ENCODE assay signal across 9 cellular contexts in the genomic region with DNA sequence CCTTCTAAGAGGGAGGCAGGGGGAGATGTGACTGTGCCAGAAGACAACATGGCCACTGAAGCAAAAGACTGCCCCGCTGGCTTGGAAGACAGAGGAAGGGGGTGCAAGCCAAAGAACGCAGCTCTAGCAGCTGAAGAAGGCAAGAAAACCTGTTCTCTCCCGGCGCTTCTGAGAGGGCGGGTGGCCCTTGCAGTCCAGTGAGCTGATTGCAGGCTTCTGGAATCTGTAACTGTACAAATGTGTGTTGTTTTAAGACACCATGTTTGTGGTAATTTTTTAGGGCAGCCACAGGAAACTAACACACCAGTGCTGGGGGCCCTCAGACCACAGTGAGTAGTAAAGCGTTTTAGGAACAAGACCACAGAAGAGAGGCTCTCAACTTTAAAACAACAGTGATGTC. TPM values are rescaled to one million over a fixed set of nuclear protein-coding genes. Genes with fewer than 3 reads are reported as not detected.
DNase-seq lines count a peak whose midpoint lies in the region; ATAC-seq and TF ChIP-seq lines count a peak whose summit lies in the region.
"Had no signal": no experiment of that assay in that cellular context is flagged by ENCODE, and none has a peak within 500 bp of the region (broad histone marks: within the 10 kb centered on the region; RNA-seq: fewer than 3 reads in every experiment).

No MANE protein-coding gene starts in this region.

- H3K9ac ChIP-seq in OCI-LY1 (ENCODE audit: low read length), result no peak overlapping the region

- CTCF ChIA-PET in activated CD4-positive, alpha-beta T cell treated with anti-CD3 and anti-CD28 coated beads, Interleukin-2, amount 10 ng/mL, durations not matched to agents 7 days and 5 days (lab: Charles Lee), result interaction anchor here (1.0 to 3.0 kb wide), 6 partner anchors 9 to 89 kb away, joined by 3 to 14 read pairs (median 5); no protein-coding TSS in a partner anchor

- peaks cover 51% of the 10 kb centered on the region for H3K36me3 ChIP-seq in OCI-LY1 (ENCODE audit: insufficient read depth, low read length)

- TF ChIP-seq CTCF in OCI-LY1 (IDR thresholded peaks at IDR 0.05; ENCODE audit: low read length), result no peak

- H3K4me1 ChIP-seq in OCI-LY1 (ENCODE audit: insufficient read depth, low read length, severe bottlenecking), result peaks cover 18% of the 10 kb centered on the region

- no peak overlapping the region for H3K4me2 ChIP-seq in OCI-LY1 (ENCODE audit: low read length)

- H3K9me3 Mint-ChIP-seq in activated CD4-positive, alpha-beta T cell treated with anti-CD3 and anti-CD28 coated beads, Interleukin-2, amount 10 ng/mL, durations not matched to agents 7 days and 5 days, result no peaks in the 10 kb centered on the region
- H3K9me3 Mint-ChIP-seq in stimulated activated naive B cell treated with anti-CD40 and anti-IgM and Interleukin-4, amounts not matched to agents 10 μg/mL and 1 μg/mL and 100 μg/mL, for 72 hours, result no peaks in the 10 kb centered on the region

- peak overlapping the region; percentile 47 for H3K27ac ChIP-seq in OCI-LY1 (ENCODE audit: low read depth, low read length, poor library complexity, severe bottlenecking)
- H3K27ac ChIP-seq: Peyer's patch had no signal

- peak; percentile 7 for ATAC-seq in esophagus mucosa
- peak; percentile 27 to 41 for ATAC-seq in stimulated activated naive B cell treated with anti-CD40 and anti-IgM and Interleukin-4, amounts not matched to agents 10 μg/mL and 1 μg/mL and 100 μg/mL, for 72 hours (replicated peaks)

- H2AFZ ChIP-seq in OCI-LY1 (ENCODE audit: low read length), result no peak overlapping the region

- DNase-seq in activated CD4-positive, alpha-beta T cell treated with anti-CD3 and anti-CD28 coated beads, Interleukin-2, amount 10 ng/mL, durations not matched to agents 7 days and 5 days, result peak; percentile 37
- DNase-seq in activated CD4-positive, alpha-beta T cell treated with anti-CD3 and anti-CD28 coated beads, Interleukin-2, amount 50 U/mL, for 48 hours, result no peak
- no peak for DNase-seq in stimulated activated naive B cell treated with anti-CD40 and anti-IgM and Interleukin-4, amounts not matched to agents 10 μg/mL and 1 μg/mL and 100 μg/mL, for 72 hours
- DNase-seq in RKO (ENCODE audit: low spot score) (no peak), NCI-H1105 treated with DMSO at 0.1 percent for 48 hours (lab: John Stamatoyannopoulos, UW) (no peak), NCI-H526 (lab: John Stamatoyannopoulos, UW) (no peak)

- no peaks in the 10 kb centered on the region for H3K9me3 ChIP-seq in OCI-LY1 (ENCODE audit: low read length)
- H3K9me3 ChIP-seq: Peyer's patch had no signal

- no peak overlapping the region for H3K4me3 Mint-ChIP-seq in activated CD4-positive, alpha-beta T cell treated with anti-CD3 and anti-CD28 coated beads, Interleukin-2, amount 10 ng/mL, durations not matched to agents 7 days and 5 days
- H3K4me3 Mint-ChIP-seq in stimulated activated naive B cell treated with anti-CD40 and anti-IgM and Interleukin-4, amounts not matched to agents 10 μg/mL and 1 μg/mL and 100 μg/mL, for 72 hours, result no peak overlapping the region

- no peaks in the 10 kb centered on the region for H3K79me2 ChIP-seq in OCI-LY1 (ENCODE audit: insufficient read depth, low read length)

- no peaks in the 10 kb centered on the region for H4K20me1 ChIP-seq in OCI-LY1 (ENCODE audit: insufficient read depth, low read length)

- peaks cover 5% of the 10 kb centered on the region for H3F3A ChIP-seq in OCI-LY1 (ENCODE audit: insufficient read depth, low read length)

- no peak overlapping the region for H3K4me3 ChIP-seq in OCI-LY1 (ENCODE audit: low read depth, low read length, poor library complexity, severe bottlenecking)
- H3K4me3 ChIP-seq: Peyer's patch had no signal

- H3K27me3 ChIP-seq in OCI-LY1 (ENCODE audit: insufficient read depth, low read length), result no peaks in the 10 kb centered on the region
- H3K27me3 ChIP-seq: Peyer's patch had no signal

- peaks cover 35% of the 10 kb centered on the region for H3K4me1 Mint-ChIP-seq in activated CD4-positive, alpha-beta T cell treated with anti-CD3 and anti-CD28 coated beads, Interleukin-2, amount 10 ng/mL, durations not matched to agents 7 days and 5 days
- H3K4me1 Mint-ChIP-seq in stimulated activated naive B cell treated with anti-CD40 and anti-IgM and Interleukin-4, amounts not matched to agents 10 μg/mL and 1 μg/mL and 100 μg/mL, for 72 hours, result peaks cover 13 to 45% of the 10 kb centered on the region in 2 donors

- H3K9me2 ChIP-seq in OCI-LY1 (ENCODE audit: low read depth, low read length), result no peaks in the 10 kb centered on the region

- H3K27ac Mint-ChIP-seq in activated CD4-positive, alpha-beta T cell treated with anti-CD3 and anti-CD28 coated beads, Interleukin-2, amount 10 ng/mL, durations not matched to agents 7 days and 5 days, result peak overlapping the region; percentile 61
- H3K27ac Mint-ChIP-seq in stimulated activated naive B cell treated with anti-CD40 and anti-IgM and Interleukin-4, amounts not matched to agents 10 μg/mL and 1 μg/mL and 100 μg/mL, for 72 hours, result peak overlapping the region; percentile 62

- no peaks in the 10 kb centered on the region for H3K27me3 Mint-ChIP-seq in activated CD4-positive, alpha-beta T cell treated with anti-CD3 and anti-CD28 coated beads, Interleukin-2, amount 10 ng/mL, durations not matched to agents 7 days and 5 days
- no peaks in the 10 kb centered on the region for H3K27me3 Mint-ChIP-seq in stimulated activated naive B cell treated with anti-CD40 and anti-IgM and Interleukin-4, amounts not matched to agents 10 μg/mL and 1 μg/mL and 100 μg/mL, for 72 hours

- H3K36me3 Mint-ChIP-seq in activated CD4-positive, alpha-beta T cell treated with anti-CD3 and anti-CD28 coated beads, Interleukin-2, amount 10 ng/mL, durations not matched to agents 7 days and 5 days (ENCODE audit: low read depth), result peaks cover 34% of the 10 kb centered on the region
- H3K36me3 Mint-ChIP-seq in stimulated activated naive B cell treated with anti-CD40 and anti-IgM and Interleukin-4, amounts not matched to agents 10 μg/mL and 1 μg/mL and 100 μg/mL, for 72 hours, result peaks cover 25 to 43% of the 10 kb centered on the region in 2 donors

- POLR2A ChIA-PET in activated CD4-positive, alpha-beta T cell treated with anti-CD3 and anti-CD28 coated beads, Interleukin-2, amount 10 ng/mL, durations not matched to agents 7 days and 5 days (lab: Charles Lee), result no interaction called here

RNA-seq across cellular contexts. Expression of a gene that starts 47.0 kb away (rescaled TPM):
- total RNA-seq in activated CD4-positive, alpha-beta T cell treated with anti-CD3 and anti-CD28 coated beads, Interleukin-2, amount 10 ng/mL, durations not matched to agents 7 days and 5 days, result 100 to 1,000 TPM; 112 to 115 TPM
- total RNA-seq in esophagus mucosa, result 136 TPM
